Comparison of ENCODE assay signal across 8 cellular contexts in genomic region chr1:99766378-99766800, GRCh38.
DNase-seq lines count a peak whose midpoint lies in the region; ATAC-seq and TF ChIP-seq lines count a peak whose summit lies in the region.

Gene FRRS1, minus strand, starts transcription at chr1:99766635. Its CDS starts 17,867 bp downstream, at chr1:99748768.

- ATAC-seq in GM18505 (IDR thresholded peaks at IDR 0.05; ENCODE audit: unreplicated experiment) (peak; percentile 90), HG02852 (IDR thresholded peaks at IDR 0.05; ENCODE audit: unreplicated experiment) (peak; percentile 97)

- peak; percentile 17 for TF ChIP-seq CTCF in choroid plexus epithelial cell (conservative IDR thresholded peaks at IDR 0.05; ENCODE audit: low read depth, low read length)

- peak within 1 kb of the TSS; percentile 64 for H3K4me3 ChIP-seq in choroid plexus epithelial cell (ENCODE audit: low read depth, low read length)

- DNase-seq in AG20443 (ENCODE audit: low spot score): peak; percentile 73
- peak; percentile 82 for DNase-seq in NCI-H1105 treated with DMSO at 0.1 percent for 48 hours (lab: John Stamatoyannopoulos, UW)
- DNase-seq in SW480 (ENCODE audit: low spot score): peak; percentile 73
- DNase-seq in choroid plexus epithelial cell (ENCODE audit: low read depth): peak; percentile 75
- DNase-seq in kidney tubule cell (ENCODE audit: low spot score): peak; percentile 88
- DNase-seq in stimulated activated CD8-positive, alpha-beta memory T cell treated with anti-CD3 and anti-CD28 coated beads, Interleukin-15, amount 100 ng/mL, for 1 hour (ENCODE audit: low read depth): peak; percentile 1

- TF ChIP-seq POLR2A in GM18505 (IDR thresholded peaks at IDR 0.05; ENCODE audit: borderline replicate concordance, extremely low read depth, insufficient read depth, insufficient read length): peak; percentile 69

Comparison
In these comparisons a context has a peak if more than half of its experiments do, and no peak if none do; other contexts are left out.
1. Peak in every context shown above with its lines: DNase-seq, ATAC-seq and H3K4me3 ChIP-seq.
2. DNase-seq: peak in every context shown above with its lines; median percentile 88 in kidney tubule cell; 82 in NCI-H1105 treated with DMSO at 0.1 percent for 48 hours; 75 in choroid plexus epithelial cell; 73 in AG20443; 73 in SW480; 1 in stimulated activated CD8-positive, alpha-beta memory T cell treated with anti-CD3 and anti-CD28 coated beads, Interleukin-15, amount 100 ng/mL, for 1 hour.